17 cellular contexts compared by ENCODE assay signal in the genomic region with DNA sequence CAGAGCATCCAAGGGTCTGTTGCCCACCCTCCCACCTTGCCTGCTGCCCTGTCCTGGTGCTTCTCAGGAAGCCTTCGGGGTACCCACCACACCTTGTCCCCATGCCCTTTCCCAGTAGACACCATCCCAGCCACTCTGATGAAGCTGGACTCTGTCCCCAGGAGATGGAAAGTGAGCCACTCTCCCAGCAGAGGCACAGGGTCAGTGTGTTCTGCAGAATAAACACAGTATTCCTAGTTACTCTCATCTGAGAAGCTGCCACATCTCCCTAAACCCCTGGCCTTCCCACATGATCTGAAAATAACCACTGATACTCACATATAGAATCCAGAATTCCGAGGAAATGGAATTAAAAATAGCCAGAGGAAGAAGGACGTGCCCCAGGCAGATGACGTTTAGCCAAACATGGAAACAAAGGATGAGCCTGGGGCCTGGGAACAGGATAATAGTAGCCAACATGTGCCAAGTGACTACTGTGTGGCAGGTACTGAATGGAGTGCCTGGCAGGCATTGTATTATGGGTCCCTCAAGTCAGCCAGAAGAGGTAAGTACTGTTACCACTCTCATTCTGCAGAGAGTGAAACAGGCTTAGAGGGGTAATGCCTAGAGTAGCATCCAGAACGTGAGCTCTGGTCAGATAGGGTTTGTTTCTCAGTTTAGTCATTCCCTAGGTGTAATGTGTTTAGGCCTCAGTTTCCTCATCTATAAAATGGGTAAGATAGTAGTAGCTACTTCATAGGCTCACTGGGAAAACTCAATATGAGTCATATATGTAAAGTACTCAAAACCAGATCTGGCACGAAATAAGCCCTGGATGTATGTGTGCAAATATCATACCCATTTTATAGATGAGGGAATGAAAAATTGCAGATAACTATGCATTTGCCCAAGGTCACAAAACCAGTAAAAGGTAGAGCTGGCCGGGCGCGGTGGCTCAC.
"Had no signal": no experiment of that assay in that cellular context is flagged by ENCODE, and none has a peak within 500 bp of the region (broad histone marks: within the 10 kb centered on the region; RNA-seq: fewer than 3 reads in every experiment).

No MANE protein-coding gene starts in this region.

- H2AFZ ChIP-seq: neural progenitor cell had no signal

- H3K4me1 ChIP-seq: esophagus squamous epithelium, neural progenitor cell, pancreas, suprapubic skin had no signal

- DNase-seq: activated CD4-positive, alpha-beta T cell treated with anti-CD3 and anti-CD28 coated beads, Interleukin-2, amount 10 ng/mL, durations not matched to agents 7 days and 5 days; activated CD4-positive, CD25-positive, alpha-beta regulatory T cell; activated effector memory CD4-positive, alpha-beta T cell treated with anti-CD3 and anti-CD28 coated beads, Interleukin-2, amount 50 U/mL, for 16 hours; activated T-cell treated with anti-CD3 and anti-CD28 coated beads, Interleukin-2, amount 50 U/mL, for 1 hour; anterior cingulate cortex; esophagus squamous epithelium; glutamatergic neuron; immature natural killer cell; pancreas; stimulated activated CD4-positive, alpha-beta T cell treated with anti-CD3 and anti-CD28 coated beads, Interleukin-4, amount 100 ng/mL, for 1 hour; stimulated activated CD8-positive, alpha-beta memory T cell treated with anti-CD3 and anti-CD28 coated beads, Interleukin-4, amount 100 ng/mL, for 48 hours; stimulated activated naive CD8-positive, alpha-beta T cell treated with anti-CD3 and anti-CD28 coated beads, Interleukin-15, Interleukin-2, amounts not matched to agents 100 U/mL and 50 U/mL, for 24 hours; T-helper 17 cell had no signal

- H3K4me2 ChIP-seq: neural progenitor cell had no signal

- H3K36me3 ChIP-seq: esophagus squamous epithelium, neural progenitor cell, pancreas, suprapubic skin had no signal

- H3K36me3 Mint-ChIP-seq: activated naive CD8-positive, alpha-beta T cell; immature natural killer cell; memory B cell had no signal

- H3K9me3 ChIP-seq: esophagus squamous epithelium, pancreas, suprapubic skin had no signal

- H3K4me1 Mint-ChIP-seq: activated CD4-positive, alpha-beta T cell treated with anti-CD3 and anti-CD28 coated beads, Interleukin-2, amount 10 ng/mL, durations not matched to agents 7 days and 5 days; memory B cell; T-helper 17 cell had no signal

- H3K27ac ChIP-seq: esophagus squamous epithelium, neural progenitor cell, pancreas, suprapubic skin had no signal

- H3K9ac ChIP-seq: neural progenitor cell had no signal

- H3K27me3 ChIP-seq: esophagus squamous epithelium, neural progenitor cell, pancreas, suprapubic skin had no signal

- FAIRE-seq: pancreas had no signal

- H3K27ac Mint-ChIP-seq: activated CD4-positive, alpha-beta T cell treated with anti-CD3 and anti-CD28 coated beads, Interleukin-2, amount 10 ng/mL, durations not matched to agents 7 days and 5 days; activated naive CD8-positive, alpha-beta T cell; immature natural killer cell; memory B cell; neural progenitor cell; T-helper 17 cell had no signal

- H3K4me3 ChIP-seq: esophagus squamous epithelium, neural progenitor cell, pancreas, suprapubic skin had no signal

- H3K4me3 Mint-ChIP-seq: activated CD4-positive, alpha-beta T cell treated with anti-CD3 and anti-CD28 coated beads, Interleukin-2, amount 10 ng/mL, durations not matched to agents 7 days and 5 days; activated naive CD8-positive, alpha-beta T cell; immature natural killer cell; memory B cell; neural progenitor cell; T-helper 17 cell had no signal

- ATAC-seq: stimulated activated naive CD8-positive, alpha-beta T cell treated with anti-CD3 and anti-CD28 coated beads, Interleukin-15, Interleukin-2, amounts not matched to agents 100 U/mL and 50 U/mL, for 24 hours had no signal

- H3K27me3 Mint-ChIP-seq: activated CD4-positive, alpha-beta T cell treated with anti-CD3 and anti-CD28 coated beads, Interleukin-2, amount 10 ng/mL, durations not matched to agents 7 days and 5 days; activated naive CD8-positive, alpha-beta T cell; T-helper 17 cell had no signal
